26 cellular contexts compared by ENCODE assay signal in genomic region chr1:31218705-31219104, GRCh38. TPM values are rescaled to one million over a fixed set of nuclear protein-coding genes. Genes with fewer than 3 reads are reported as not detected.
DNase-seq lines count a peak whose midpoint lies in the region; ATAC-seq, FAIRE-seq and TF ChIP-seq lines count a peak whose summit lies in the region.
"Had no signal": no experiment of that assay in that cellular context is flagged by ENCODE, and none has a peak within 500 bp of the region (broad histone marks: within the 10 kb centered on the region; RNA-seq: fewer than 3 reads in every experiment).

No MANE protein-coding gene starts in this region.

- intact Hi-C loops in K562 (cut with micrococcal nuclease) (no loop called here), posterior cingulate gyrus (cut with DNase I) (no loop called here)

- FAIRE-seq in K562 (lab: Jason Lieb, UNC), result no peak
- FAIRE-seq: GM18507, H54 had no signal

- H3K4me1 ChIP-seq in HEK293 (ENCODE audit: control insufficient read depth, insufficient read depth, low read length) (no peaks in the 10 kb centered on the region), K562 (replicated peaks in 1 of 2; ENCODE audit: control insufficient read depth in 2 of 2, insufficient read depth in 2 of 2, low read length in 2 of 2) (no peaks in the 10 kb centered on the region; a peak in 1 of 5 replicates), right atrium auricular region (peaks cover 0 to 8% of the 10 kb centered on the region in 2 donors), trophoblast cell (ENCODE audit: control insufficient read depth in 1 of 2, insufficient read depth in 2 of 2, low read length in 2 of 2) (peaks cover 6 to 9% of the 10 kb centered on the region in 2 experiments)

- no peaks in the 10 kb centered on the region for H3K79me2 ChIP-seq in K562 (ENCODE audit: control insufficient read depth, insufficient read depth, low read length)
- no peaks in the 10 kb centered on the region for H3K79me2 ChIP-seq in trophoblast cell (ENCODE audit: control insufficient read depth, insufficient read depth, low read length, poor library complexity)

- 0 out of 4 replicates have a peak overlapping the region, but pooled peaks of 1 of the 2 experiments have one; percentile 16 for H3K9ac ChIP-seq in K562 (ENCODE audit: insufficient read depth in 1 of 2, low read depth in 2 of 2, low read length in 2 of 2)
- H3K9ac ChIP-seq in trophoblast cell (ENCODE audit: low read length), result no peak overlapping the region

- BruUV-seq in K562 (replicated peaks; lab: Mats Ljungman, UMichigan), result no TSS peak

- H4K20me1 ChIP-seq in K562 (replicated peaks; ENCODE audit: control insufficient read depth, insufficient read depth, low read length), result peaks cover 7% of the 10 kb centered on the region; the same call in 1 of the 2 replicates

- TF ChIP-seq CTCF in HEK293 (tag by site-specific recombination; IDR thresholded peaks at IDR 0.05) (no peak), K562 (IDR thresholded peaks at IDR 0.05 in 2 of 3, conservative IDR thresholded peaks at IDR 0.05 in 1 of 3; ENCODE audit: insufficient read depth in 2 of 3, low read depth in 1 of 3, low read length in 3 of 3) (no peak), right atrium auricular region (IDR thresholded peaks at IDR 0.05) (no peak)

- POLR2A ChIA-PET in HEK293 (lab: Yijun Ruan, JAX), result no interaction called here
- POLR2A ChIA-PET in K562 (lab: Yijun Ruan, JAX), result interaction anchor here (0.9 to 1.6 kb wide), 3 partner anchors 12 to 18 kb away, joined by 3 read pairs; no protein-coding TSS in a partner anchor

- TF ChIP-seq RAD21 in K562 (CRISPR knock-in tag; conservative IDR thresholded peaks at IDR 0.05 in 1 of 2, IDR thresholded peaks at IDR 0.05 in 1 of 2), result no peak

- CTCF ChIA-PET in HEK293 (lab: Yijun Ruan, JAX) (interaction anchor here (1.1 kb wide), 1 partner anchor 37 kb away, joined by 3 read pairs; no protein-coding TSS in a partner anchor), K562 (lab: Yijun Ruan, JAX; ENCODE audit: low intra/inter-chr PET ratio) (no interaction called here)

- H4K91ac ChIP-seq in trophoblast cell (ENCODE audit: low read depth, low read length), result no peak overlapping the region

- H4K12ac ChIP-seq in trophoblast cell (ENCODE audit: low read depth, low read length), result no peak overlapping the region

- H3K9me3 ChIP-seq in HEK293 (ENCODE audit: control insufficient read depth, insufficient read depth, low read depth, low read length), result no peaks in the 10 kb centered on the region
- H3K9me3 ChIP-seq in K562 (replicated peaks; ENCODE audit: control insufficient read depth, insufficient read depth, low read depth, low read length), result peaks cover 2% of the 10 kb centered on the region; the same call in 1 of the 2 replicates
- H3K9me3 ChIP-seq in right atrium auricular region, result no peaks in the 10 kb centered on the region
- H3K9me3 ChIP-seq in trophoblast cell (ENCODE audit: insufficient read depth, low read depth, low read length), result peaks cover 1% of the 10 kb centered on the region
- H3K9me3 ChIP-seq: adrenal gland, suprapubic skin, vagina had no signal

- H3K14ac ChIP-seq in trophoblast cell (ENCODE audit: low read length), result no peak overlapping the region

- no peak overlapping the region for H2BK5ac ChIP-seq in trophoblast cell (ENCODE audit: low read depth, low read length, poor library complexity)

- H2AK5ac ChIP-seq in trophoblast cell (ENCODE audit: low read length), result no peak overlapping the region

- no peak overlapping the region for H2AFZ ChIP-seq in K562 (ENCODE audit: low read depth, low read length)
- H2AFZ ChIP-seq in trophoblast cell (ENCODE audit: insufficient read depth, low read length, poor library complexity), result no peak overlapping the region

- H3K27me3 ChIP-seq in K562 (ENCODE audit: control insufficient read depth in 2 of 2, insufficient read depth in 2 of 2, low read length in 2 of 2) (peaks cover 36 to 57% of the 10 kb centered on the region in 2 experiments; a peak in 4 of 5 replicates), right atrium auricular region (no peaks in the 10 kb centered on the region), trophoblast cell (ENCODE audit: insufficient read depth, low read length) (no peaks in the 10 kb centered on the region)
- H3K27me3 ChIP-seq: adrenal gland, vagina had no signal

- H3K27ac ChIP-seq in HEK293 (ENCODE audit: extremely low read depth, low read depth, low read length), result no peak overlapping the region
- H3K27ac ChIP-seq in K562 (ENCODE audit: extremely low read depth, low read depth, low read length), result no peak overlapping the region
- H3K27ac ChIP-seq in right atrium auricular region, result no peak overlapping the region
- no peak overlapping the region for H3K27ac ChIP-seq in trophoblast cell (ENCODE audit: low read depth, low read length)
- H3K27ac ChIP-seq: suprapubic skin, vagina had no signal

- 1% methylated on average over 8 of the region's 8 CpGs for WGBS in K562 (ENCODE audit: insufficient coverage, low coverage, missing lambda C conversion rate)
- WGBS in trophoblast cell (ENCODE audit: extremely low coverage, insufficient coverage, insufficient read length), result no CpG with 5 or more reads among the region's 8 CpGs

- peak; percentile 50; the same call in 2 of the 3 replicates for ATAC-seq in K562
- ATAC-seq: sciatic nerve, T-cell had no signal

- H2BK12ac ChIP-seq in trophoblast cell (ENCODE audit: low read length), result no peak overlapping the region

- H3K4ac ChIP-seq in trophoblast cell (ENCODE audit: low read depth, low read length), result no peak overlapping the region

- TF ChIP-seq EP300 in K562 (IDR thresholded peaks at IDR 0.05; ENCODE audit: low read length), result no peak

- H3K4me3 ChIP-seq in HEK293 (ENCODE audit: low read depth, low read length), result no peak overlapping the region
- no peak overlapping the region for H3K4me3 ChIP-seq in K562
- no peak overlapping the region for H3K4me3 ChIP-seq in right atrium auricular region
- H3K4me3 ChIP-seq in trophoblast cell (ENCODE audit: low read depth, low read length), result no peak overlapping the region
- H3K4me3 ChIP-seq: adrenal gland, suprapubic skin, vagina had no signal

- H2BK120ac ChIP-seq in trophoblast cell (ENCODE audit: insufficient read depth, low read length, poor library complexity), result no peak overlapping the region

- no peak overlapping the region for H3K23ac ChIP-seq in trophoblast cell (ENCODE audit: low read length)

- H3K18ac ChIP-seq in trophoblast cell (ENCODE audit: low read length), result no peak overlapping the region

- H3K79me1 ChIP-seq in trophoblast cell (ENCODE audit: low read length), result no peaks in the 10 kb centered on the region

- no peak for DNase-seq in K562 (ENCODE audit: extremely low read depth in 1 of 4, low spot score in 3 of 4)
- peak; percentile 53 for DNase-seq in inferior parietal cortex (ENCODE audit: extremely low spot score)
- DNase-seq in posterior cingulate gyrus, result peak in 9 of 10 donors; percentile 40 to 93 (median 62)
- DNase-seq in stimulated activated CD4-positive, alpha-beta T cell treated with anti-CD3 and anti-CD28 coated beads, Interleukin-15, amount 100 ng/mL, for 24 hours, result no peak
- no peak for DNase-seq in right atrium auricular region (ENCODE audit: low spot score)
- DNase-seq in trophoblast cell, result no peak
- no peak for DNase-seq in NCI-H345 (lab: John Stamatoyannopoulos, UW)
- DNase-seq: activated CD4-positive, alpha-beta T cell treated with anti-CD3 and anti-CD28 coated beads for 1 hour; activated CD8-positive, alpha-beta memory T cell treated with anti-CD3 and anti-CD28 coated beads for 24 hours; activated T-cell treated with anti-CD3 and anti-CD28 coated beads, Interleukin-2, amount 50 U/mL, for 24 hours; dermis blood vessel endothelial cell; Karpas-422; NCI-H1930; OCI-M1; Right ventricle myocardium superior; T-cell had no signal

- in situ Hi-C loops in K562 (cut with MboI), result no loop called here

- no peak for TF ChIP-seq POLR2A in K562 (conservative IDR thresholded peaks at IDR 0.05)

- H4K8ac ChIP-seq in trophoblast cell (ENCODE audit: low read depth, low read length), result no peak overlapping the region

- no peaks in the 10 kb centered on the region for H3K9me1 ChIP-seq in K562 (ENCODE audit: control insufficient read depth, insufficient read depth, low read length)

- H3K4me2 ChIP-seq in K562 (ENCODE audit: insufficient read depth, low read length) (no peak overlapping the region), trophoblast cell (ENCODE audit: low read length) (no peak overlapping the region)

- H3K36me3 ChIP-seq in HEK293 (ENCODE audit: control insufficient read depth in 2 of 2, insufficient read depth in 1 of 2, low read length in 2 of 2) (no peaks in the 10 kb centered on the region), K562 (ENCODE audit: control insufficient read depth, insufficient read depth, low read length) (no peaks in the 10 kb centered on the region), right atrium auricular region (no peaks in the 10 kb centered on the region), trophoblast cell (ENCODE audit: control insufficient read depth in 1 of 2, insufficient read depth in 2 of 2, low read length in 2 of 2) (no peaks in the 10 kb centered on the region)
- H3K36me3 ChIP-seq: adrenal gland, suprapubic skin, vagina had no signal

TF ChIP-seq in HEK293, 187 proteins besides CTCF, POLR2A, EP300 and RAD21 (continues in another document):
- TF ChIP-seq ZNF707 (tag by site-specific recombination; IDR thresholded peaks at IDR 0.05), result peak; percentile 70

TF ChIP-seq in K562, 482 proteins besides CTCF, POLR2A, EP300 and RAD21 (continues in another document):
- TF ChIP-seq RBM25 (IDR thresholded peaks at IDR 0.05; ENCODE audit: low read depth, low read length, severe bottlenecking), result no peak

RNA-seq across cellular contexts. Expression of gene NKAIN1, which starts 21.0 kb away (rescaled TPM):
- total RNA-seq in K562 (2011; cell fraction: chromatin; rRNA removed; ENCODE audit: low replicate concordance), result 0.12 TPM in 1 of 2 replicates, not detected in the other
- 0.17 TPM in 1 of 2 replicates, not detected in the other for total RNA-seq in K562 (2011; cell fraction: nucleolus; rRNA removed)
- total RNA-seq in K562 (2011; cell fraction: nucleoplasm; rRNA removed), result not detected in 2 replicates
- total RNA-seq in K562 (2014; rRNA removed) (0.05 TPM in 1 of 2 replicates, not detected in the other), K562 (2014; rRNA removed; fragmentation: Illumina TruSeq; extraction: Trizol) (not detected in 2 replicates), K562 (2015; rRNA removed; fragmentation: Illumina TruSeq; extraction: Trizol) (0.08 TPM in 1 of 2 replicates, not detected in the other), K562 (2021) (0.22 TPM in 1 of 2 replicates, not detected in the other), right atrium auricular region (not detected)
- polyA plus RNA-seq in K562 (2011; rRNA removed) (0.04 TPM in 2 replicates), K562 (2014; fragmentation: Illumina TruSeq; extraction: Trizol) (0.07 and 0.13 TPM in 2 replicates), K562 (2014; fragmentation: Nextera tagmentation; extraction: Ambion mirVana) (under 1 TPM in 1 of 2 experiments, not detected in 1; 0.03 TPM), K562 (2014; rRNA removed) (0.04 TPM in 1 of 2 replicates, not detected in the other)
- 0.04 and 0.06 TPM in 2 replicates for polyA plus RNA-seq in K562 (2011; cell fraction: cytosol; rRNA removed)
- polyA plus RNA-seq in K562 (2011; cell fraction: nucleus; rRNA removed), result not detected in 2 replicates
- 0.06 and 0.08 TPM in 2 replicates for polyA plus RNA-seq in K562 (2012)
- not detected in 2 replicates for polyA minus RNA-seq in K562 (2011; rRNA and poly(A)+ RNA removed)
- polyA minus RNA-seq in K562 (2011; cell fraction: cytosol; rRNA and poly(A)+ RNA removed), result not detected in 2 replicates
- polyA minus RNA-seq in K562 (2011; cell fraction: nucleus; rRNA and poly(A)+ RNA removed), result 0.13 TPM in 1 of 2 replicates, not detected in the other
- polyA plus RNA-seq in trophoblast cell (2013), result 2.0 and 2.1 TPM in 2 replicates
- total RNA-seq: dermis blood vessel endothelial cell, liver, osteoblast, Right ventricle myocardium superior, vagina had no signal
- polyA plus RNA-seq: CD14-positive monocyte, liver had no signal

Comparison
In these comparisons a context has a peak if more than half of its experiments do, and no peak if none do; other contexts are left out.
1. DNase-seq: peak in inferior parietal cortex (single experiment) and posterior cingulate gyrus (9 of 10); none in K562 (0 of 4), stimulated activated CD4-positive, alpha-beta T cell treated with anti-CD3 and anti-CD28 coated beads, Interleukin-15, amount 100 ng/mL, for 24 hours (single experiment), right atrium auricular region (single experiment), trophoblast cell (0 of 2) and NCI-H345 (single experiment).
2. Of the 44 proteins assayed by ChIP-seq in both K562 and HEK293: peak only in K562: none; only in HEK293: ZNF707; in both: none; in neither: 43.